ENCODE assay signal across 19 cellular contexts in genomic region chrX:23888887-23889501, GRCh38. TPM values are rescaled to one million over a fixed set of nuclear protein-coding genes. Genes with fewer than 3 reads are reported as not detected.
A peak's percentile ranks its signal among the peaks of the same experiment; 100 is the strongest.
DNase-seq lines count a peak whose midpoint lies in the region; ATAC-seq, FAIRE-seq and TF ChIP-seq lines count a peak whose summit lies in the region.
"Had no signal": no experiment of that assay in that cellular context is flagged by ENCODE, and none has a peak within 500 bp of the region (broad histone marks: within the 10 kb centered on the region; RNA-seq: fewer than 3 reads in every experiment).

No MANE protein-coding gene starts in this region.

- H4K91ac ChIP-seq in IMR-90 (ENCODE audit: insufficient read depth, low read depth, low read length): no peak overlapping the region

- H2AK5ac ChIP-seq in IMR-90 (ENCODE audit: low read depth, low read length): no peak overlapping the region

- H3K27me3 Mint-ChIP-seq in nephron (ENCODE audit: low read depth): no peaks in the 10 kb centered on the region
- H3K27me3 Mint-ChIP-seq in activated CD4-positive, alpha-beta T cell treated with anti-CD3 and anti-CD28 coated beads, Interleukin-2, amount 10 ng/mL, durations not matched to agents 7 days and 5 days: no peaks in the 10 kb centered on the region

- no peak overlapping the region for H3K9ac ChIP-seq in IMR-90 (ENCODE audit: low read depth, low read length)
- no peak overlapping the region for H3K9ac ChIP-seq in kidney (ENCODE audit: low read length in 2 of 2)

- H2AFZ ChIP-seq in IMR-90 (replicated peaks; ENCODE audit: low read length, poor library complexity): no peak overlapping the region

- no peak for TF ChIP-seq POLR2A in IMR-90 (IDR thresholded peaks at IDR 0.05; ENCODE audit: low read depth, low read length)
- no peak for TF ChIP-seq POLR2A in body of pancreas (IDR thresholded peaks at IDR 0.05)

- no CpG with 5 or more reads among the region's 3 CpGs for WGBS in IMR-90 (ENCODE audit: extremely low coverage in 2 of 2, insufficient read length in 1 of 2), 2 experiments
- 81% methylated on average over 2 to 3 of the region's 3 CpGs for WGBS in body of pancreas, 2 donors

- peak; percentile 76 for ATAC-seq in IMR-90 (ENCODE audit: low read depth)
- peak; percentile 15 for ATAC-seq in body of pancreas
- ATAC-seq in GM21390 (IDR thresholded peaks at IDR 0.05; ENCODE audit: unreplicated experiment): no peak
- ATAC-seq: activated T-cell treated with anti-CD3 and anti-CD28 coated beads, Interleukin-2, amount 50 U/mL, for 72 hours; heart right ventricle had no signal

- BruUV-seq in IMR-90 (replicated peaks; lab: Mats Ljungman, UMichigan): no TSS peak

- H3K27ac ChIP-seq in IMR-90 (ENCODE audit: insufficient read depth, low read length) (no peak overlapping the region), body of pancreas (peak overlapping the region in 2 of 4 donors; percentile 15 to 59), kidney (ENCODE audit: low read depth in 2 of 2, low read length in 2 of 2) (no peak overlapping the region)
- H3K27ac ChIP-seq: heart right ventricle had no signal

- H3K4me2 ChIP-seq in IMR-90 (ENCODE audit: low read depth, low read length): no peak overlapping the region; the same call in 1 of the 2 replicates

- H2BK5ac ChIP-seq in IMR-90 (ENCODE audit: low read depth, low read length, poor library complexity, severe bottlenecking): peak overlapping the region; percentile 12

- H3K56ac ChIP-seq in IMR-90 (ENCODE audit: extremely low read depth, insufficient read depth, low read length): no peak overlapping the region

- H3K36me3 ChIP-seq in IMR-90 (ENCODE audit: control insufficient read depth, insufficient read depth, low read length) (no peaks in the 10 kb centered on the region), body of pancreas (replicated peaks in 1 of 2; ENCODE audit: insufficient read depth in 1 of 2, low read depth in 2 of 2) (no peaks in the 10 kb centered on the region), kidney (ENCODE audit: control insufficient read depth in 1 of 2, insufficient read depth in 2 of 2, low read length in 2 of 2) (no peaks in the 10 kb centered on the region)
- H3K36me3 ChIP-seq: heart right ventricle had no signal

- no peak overlapping the region for H2AK9ac ChIP-seq in IMR-90 (replicated peaks; ENCODE audit: low read depth, low read length, poor library complexity)

- H3K9me3 ChIP-seq in IMR-90 (ENCODE audit: control insufficient read depth, insufficient read depth, low read length) (no peaks in the 10 kb centered on the region), body of pancreas (no peaks in the 10 kb centered on the region), kidney (ENCODE audit: control insufficient read depth in 1 of 2, low read length in 2 of 2) (no peaks in the 10 kb centered on the region)
- H3K9me3 ChIP-seq: heart right ventricle had no signal

- dilution Hi-C loops in IMR-90 (cut with HindIII; ENCODE audit: low sequenced_read_pairs, unreplicated experiment): no loop called here

- no peaks in the 10 kb centered on the region for H3K79me1 ChIP-seq in IMR-90 (ENCODE audit: low read depth in 1 of 2, low read length in 2 of 2)

- peak overlapping the region; percentile 50 to 73 (median 51) for H3K27ac Mint-ChIP-seq in nephron
- H3K27ac Mint-ChIP-seq in activated CD4-positive, alpha-beta T cell treated with anti-CD3 and anti-CD28 coated beads, Interleukin-2, amount 10 ng/mL, durations not matched to agents 7 days and 5 days: no peak overlapping the region
- H3K27ac Mint-ChIP-seq: activated T-cell treated with anti-CD3 and anti-CD28 coated beads, Interleukin-2, amount 50 U/mL, for 72 hours had no signal

- FAIRE-seq in kidney (lab: Jason Lieb, UNC): no peak

- H3K4me1 ChIP-seq in IMR-90 (ENCODE audit: control insufficient read depth, insufficient read depth, low read length): no peaks in the 10 kb centered on the region
- peaks cover 4% of the 10 kb centered on the region for H3K4me1 ChIP-seq in body of pancreas
- H3K4me1 ChIP-seq in kidney (ENCODE audit: control insufficient read depth in 1 of 2, insufficient read depth in 1 of 2, low read depth in 1 of 2, low read length in 2 of 2): peaks cover 0 to 6% of the 10 kb centered on the region in 2 donors

- in situ Hi-C loops in IMR-90 (cut with MboI; ENCODE audit: low sequenced_read_pairs): no loop called here

- POLR2A ChIA-PET in IMR-90 (lab: Charles Lee; ENCODE audit: unreplicated experiment): no interaction called here
- POLR2A ChIA-PET in activated CD4-positive, alpha-beta T cell treated with anti-CD3 and anti-CD28 coated beads, Interleukin-2, amount 10 ng/mL, durations not matched to agents 7 days and 5 days (lab: Charles Lee): interaction anchor here (0.6 kb wide), 1 partner anchor 34 kb away, joined by 3 read pairs; no protein-coding TSS in a partner anchor

- no peak overlapping the region for H3K4me3 ChIP-seq in IMR-90 (ENCODE audit: insufficient read depth, low read depth, low read length)
- H3K4me3 ChIP-seq in body of pancreas: no peak overlapping the region
- H3K4me3 ChIP-seq in kidney (ENCODE audit: low read length in 2 of 2): no peak overlapping the region
- H3K4me3 ChIP-seq: heart right ventricle had no signal

- CTCF ChIA-PET in IMR-90 (lab: Yijun Ruan, JAX): interaction anchor here (1.4 to 2.1 kb wide), 2 partner anchors 13 to 170 kb away, joined by 4 to 11 read pairs; no protein-coding TSS in a partner anchor
- CTCF ChIA-PET in activated CD4-positive, alpha-beta T cell treated with anti-CD3 and anti-CD28 coated beads, Interleukin-2, amount 10 ng/mL, durations not matched to agents 7 days and 5 days (lab: Charles Lee): interaction anchor here (0.6 to 1.9 kb wide), 3 partner anchors 13 to 34 kb away, joined by 3 to 8 read pairs (median 6); no protein-coding TSS in a partner anchor

- no peak overlapping the region for H3K4me3 Mint-ChIP-seq in nephron
- no peak overlapping the region for H3K4me3 Mint-ChIP-seq in activated CD4-positive, alpha-beta T cell treated with anti-CD3 and anti-CD28 coated beads, Interleukin-2, amount 10 ng/mL, durations not matched to agents 7 days and 5 days
- H3K4me3 Mint-ChIP-seq: activated T-cell treated with anti-CD3 and anti-CD28 coated beads, Interleukin-2, amount 50 U/mL, for 72 hours had no signal

- peaks cover 22% of the 10 kb centered on the region for H3K4me1 Mint-ChIP-seq in nephron
- no peaks in the 10 kb centered on the region for H3K4me1 Mint-ChIP-seq in activated CD4-positive, alpha-beta T cell treated with anti-CD3 and anti-CD28 coated beads, Interleukin-2, amount 10 ng/mL, durations not matched to agents 7 days and 5 days

- no peaks in the 10 kb centered on the region for H3K27me3 ChIP-seq in IMR-90 (ENCODE audit: control insufficient read depth, insufficient read depth, low read length)
- no peaks in the 10 kb centered on the region for H3K27me3 ChIP-seq in body of pancreas

- no peak for TF ChIP-seq RAD21 in IMR-90 (IDR thresholded peaks at IDR 0.05; ENCODE audit: low read length)

- no peak overlapping the region for H2BK20ac ChIP-seq in IMR-90 (ENCODE audit: low read depth, low read length)

- intact Hi-C loops in IMR-90 (cut with micrococcal nuclease) (no loop called here), body of pancreas (cut with DNase I) (no loop called here), kidney (cut with DNase I) (no loop called here)

- no peak overlapping the region for H3K23ac ChIP-seq in IMR-90 (ENCODE audit: low read depth, low read length)

- no peak overlapping the region for H3K14ac ChIP-seq in IMR-90 (replicated peaks; ENCODE audit: low read depth, low read length)

- H2BK15ac ChIP-seq in IMR-90 (ENCODE audit: low read depth, low read length): no peak overlapping the region

- peak; percentile 33 for DNase-seq in A172 (ENCODE audit: low spot score)
- DNase-seq in IMR-90: peak; percentile 42
- DNase-seq in body of pancreas: no peak
- no peak for DNase-seq in kidney
- DNase-seq in retina: no peak
- DNase-seq in activated CD4-positive, alpha-beta T cell treated with anti-CD3 and anti-CD28 coated beads, Interleukin-2, amount 10 ng/mL, durations not matched to agents 7 days and 5 days: no peak
- DNase-seq: activated CD4-positive, alpha-beta T cell treated with anti-CD3 and anti-CD28 coated beads, Interleukin-2, amount 50 U/mL, for 4 hours; activated T-cell treated with anti-CD3 and anti-CD28 coated beads, Interleukin-2, amount 50 U/mL, for 72 hours; GF-D8; heart right ventricle; kidney glomerular epithelial cell; NCI-H2029 treated with DMSO at 0.1 percent for 48 hours; SIG-M5; T-helper 9 cell had no signal

- no peak overlapping the region for H4K5ac ChIP-seq in IMR-90 (ENCODE audit: low read depth, low read length)

- H4K20me1 ChIP-seq in IMR-90 (ENCODE audit: insufficient read depth, low read length): no peaks in the 10 kb centered on the region

- H4K8ac ChIP-seq in IMR-90 (ENCODE audit: low read depth in 2 of 2, low read length in 2 of 2): no peak overlapping the region

- H3K4ac ChIP-seq in IMR-90 (ENCODE audit: low read depth, low read length): no peak overlapping the region

- H3K9me1 ChIP-seq in IMR-90 (ENCODE audit: insufficient read depth, low read length): no peaks in the 10 kb centered on the region

- no peaks in the 10 kb centered on the region for H3K9me3 Mint-ChIP-seq in nephron
- H3K9me3 Mint-ChIP-seq in activated CD4-positive, alpha-beta T cell treated with anti-CD3 and anti-CD28 coated beads, Interleukin-2, amount 10 ng/mL, durations not matched to agents 7 days and 5 days: no peaks in the 10 kb centered on the region
- H3K9me3 Mint-ChIP-seq: activated T-cell treated with anti-CD3 and anti-CD28 coated beads, Interleukin-2, amount 50 U/mL, for 72 hours had no signal

- H2BK120ac ChIP-seq in IMR-90 (ENCODE audit: low read depth, low read length): no peak overlapping the region

- peak overlapping the region; percentile 52; the same call in 1 of the 2 replicates for H3K18ac ChIP-seq in IMR-90 (ENCODE audit: low read depth, low read length)

- peaks cover 27% of the 10 kb centered on the region for H3K36me3 Mint-ChIP-seq in nephron (ENCODE audit: low read depth)
- H3K36me3 Mint-ChIP-seq in activated CD4-positive, alpha-beta T cell treated with anti-CD3 and anti-CD28 coated beads, Interleukin-2, amount 10 ng/mL, durations not matched to agents 7 days and 5 days (ENCODE audit: low read depth): no peaks in the 10 kb centered on the region

- TF ChIP-seq CTCF in IMR-90 (conservative IDR thresholded peaks at IDR 0.05; ENCODE audit: low read depth, low read length) (no peak), body of pancreas (IDR thresholded peaks at IDR 0.05) (no peak), nephron (IDR thresholded peaks at IDR 0.05; ENCODE audit: unreplicated experiment in 3 of 3) (no peak), kidney (IDR thresholded peaks at IDR 0.05; ENCODE audit: borderline replicate concordance, extremely low read depth, insufficient read depth) (no peak)

RNA-seq across cellular contexts. Expression of gene APOO, which starts 18.7 kb away (rescaled TPM):
- total RNA-seq in A172 (2014; rRNA removed; shearing (Covaris generic)): 64.7 and 84.7 TPM in 2 replicates
- total RNA-seq in IMR-90 (2012; rRNA removed) (9.0 and 11.4 TPM in 2 replicates), body of pancreas (1 to 10 TPM; 7.5 to 9.9 TPM), kidney (30.4 TPM)
- polyA plus RNA-seq in IMR-90 (2012; rRNA removed) (14.2 and 15.2 TPM in 2 replicates), kidney (ENCODE audit: insufficient read depth, low read depth, low replicate concordance) (110 TPM)
- polyA plus RNA-seq in IMR-90 (2012; cell fraction: cytosol; rRNA removed): 3.4 and 3.9 TPM in 2 replicates
- 1.4 and 4.0 TPM in 2 replicates for polyA plus RNA-seq in IMR-90 (2012; cell fraction: nucleus; rRNA removed; ENCODE audit: low replicate concordance)
- 10 to 100 TPM; 26.6 to 28.5 TPM for total RNA-seq in activated CD4-positive, alpha-beta T cell treated with anti-CD3 and anti-CD28 coated beads, Interleukin-2, amount 10 ng/mL, durations not matched to agents 7 days and 5 days

RNA-seq across cellular contexts. Expression of gene CXorf58, which starts 18.8 kb away (rescaled TPM):
- 0.19 TPM in 1 of 2 replicates, not detected in the other for total RNA-seq in A172 (2014; rRNA removed; shearing (Covaris generic))
- not detected in 2 replicates for total RNA-seq in IMR-90 (2012; rRNA removed)
- polyA plus RNA-seq in IMR-90 (2012; rRNA removed): not detected in 2 replicates
- polyA plus RNA-seq in IMR-90 (2012; cell fraction: cytosol; rRNA removed): not detected in 2 replicates
- polyA plus RNA-seq in IMR-90 (2012; cell fraction: nucleus; rRNA removed; ENCODE audit: low replicate concordance): not detected in 2 replicates
- total RNA-seq in body of pancreas: under 1 TPM in 1 of 2 donors, not detected in 1; 0.26 TPM
- total RNA-seq in kidney: not detected
- 0.37 TPM for polyA plus RNA-seq in kidney (ENCODE audit: insufficient read depth, low read depth, low replicate concordance)
- total RNA-seq in activated CD4-positive, alpha-beta T cell treated with anti-CD3 and anti-CD28 coated beads, Interleukin-2, amount 10 ng/mL, durations not matched to agents 7 days and 5 days: not detected
- total RNA-seq: activated T-cell treated with anti-CD3 and anti-CD28 coated beads, Interleukin-2, amount 50 U/mL, for 72 hours; pulmonary artery endothelial cell; subcutaneous adipose tissue had no signal
- polyA plus RNA-seq: AG04450 had no signal

Comparison
In these comparisons a context has a peak if more than half of its experiments do, and no peak if none do; other contexts are left out.
1. DNase-seq: peak in A172 (single experiment) and IMR-90 (single experiment); none in body of pancreas (0 of 4), kidney (single experiment), retina (single experiment) and activated CD4-positive, alpha-beta T cell treated with anti-CD3 and anti-CD28 coated beads, Interleukin-2, amount 10 ng/mL, durations not matched to agents 7 days and 5 days (single experiment).